ENCODE assay signal across 1 cellular context in the genomic region with DNA sequence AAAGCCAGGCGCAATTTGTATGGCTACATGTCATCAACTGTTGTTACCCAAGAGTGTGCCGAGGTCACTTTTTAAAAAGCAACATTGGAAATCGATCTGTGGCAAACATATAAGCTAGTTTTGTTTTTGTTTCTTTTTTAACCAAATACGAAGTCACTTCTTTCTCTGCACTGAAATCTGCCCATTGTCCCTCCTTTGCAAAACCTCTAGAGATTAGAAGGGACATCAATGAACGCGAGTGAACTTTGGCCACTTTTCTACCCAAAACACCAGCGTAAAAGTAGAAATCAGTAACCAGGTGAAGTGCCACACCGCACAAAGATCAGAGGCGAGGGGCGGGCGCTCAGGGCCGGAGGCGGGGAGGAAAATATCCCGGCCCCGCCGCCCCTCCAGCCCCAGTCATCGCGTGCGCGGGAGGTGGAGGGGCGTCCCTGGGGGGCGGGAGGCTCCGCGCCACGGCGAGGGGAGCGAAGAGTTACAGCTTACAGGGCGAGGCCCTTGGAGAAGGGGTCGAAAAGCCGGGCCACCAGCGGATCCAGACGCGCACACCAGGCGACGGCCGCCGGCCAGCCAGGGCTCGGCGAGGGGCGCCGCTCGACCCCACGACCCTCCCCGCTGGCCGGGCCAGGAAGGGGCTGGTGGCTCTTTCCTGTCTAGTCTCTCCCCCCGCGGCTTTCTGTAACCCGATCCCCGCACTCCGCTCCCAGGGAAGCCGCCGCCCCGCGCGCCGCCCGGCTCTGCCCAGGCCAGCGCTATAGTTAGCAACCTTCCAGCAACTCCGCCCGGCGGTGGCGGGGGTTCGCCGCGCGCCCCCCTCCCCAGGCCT.
TF ChIP-seq lines count a peak whose summit lies in the region.

No MANE protein-coding gene starts in this region.

TF ChIP-seq in HepG2, 621 proteins besides CTCF, POLR2A, EP300 and RAD21 (continued from another document and continues in another):
- TF ChIP-seq, protein P1, sequence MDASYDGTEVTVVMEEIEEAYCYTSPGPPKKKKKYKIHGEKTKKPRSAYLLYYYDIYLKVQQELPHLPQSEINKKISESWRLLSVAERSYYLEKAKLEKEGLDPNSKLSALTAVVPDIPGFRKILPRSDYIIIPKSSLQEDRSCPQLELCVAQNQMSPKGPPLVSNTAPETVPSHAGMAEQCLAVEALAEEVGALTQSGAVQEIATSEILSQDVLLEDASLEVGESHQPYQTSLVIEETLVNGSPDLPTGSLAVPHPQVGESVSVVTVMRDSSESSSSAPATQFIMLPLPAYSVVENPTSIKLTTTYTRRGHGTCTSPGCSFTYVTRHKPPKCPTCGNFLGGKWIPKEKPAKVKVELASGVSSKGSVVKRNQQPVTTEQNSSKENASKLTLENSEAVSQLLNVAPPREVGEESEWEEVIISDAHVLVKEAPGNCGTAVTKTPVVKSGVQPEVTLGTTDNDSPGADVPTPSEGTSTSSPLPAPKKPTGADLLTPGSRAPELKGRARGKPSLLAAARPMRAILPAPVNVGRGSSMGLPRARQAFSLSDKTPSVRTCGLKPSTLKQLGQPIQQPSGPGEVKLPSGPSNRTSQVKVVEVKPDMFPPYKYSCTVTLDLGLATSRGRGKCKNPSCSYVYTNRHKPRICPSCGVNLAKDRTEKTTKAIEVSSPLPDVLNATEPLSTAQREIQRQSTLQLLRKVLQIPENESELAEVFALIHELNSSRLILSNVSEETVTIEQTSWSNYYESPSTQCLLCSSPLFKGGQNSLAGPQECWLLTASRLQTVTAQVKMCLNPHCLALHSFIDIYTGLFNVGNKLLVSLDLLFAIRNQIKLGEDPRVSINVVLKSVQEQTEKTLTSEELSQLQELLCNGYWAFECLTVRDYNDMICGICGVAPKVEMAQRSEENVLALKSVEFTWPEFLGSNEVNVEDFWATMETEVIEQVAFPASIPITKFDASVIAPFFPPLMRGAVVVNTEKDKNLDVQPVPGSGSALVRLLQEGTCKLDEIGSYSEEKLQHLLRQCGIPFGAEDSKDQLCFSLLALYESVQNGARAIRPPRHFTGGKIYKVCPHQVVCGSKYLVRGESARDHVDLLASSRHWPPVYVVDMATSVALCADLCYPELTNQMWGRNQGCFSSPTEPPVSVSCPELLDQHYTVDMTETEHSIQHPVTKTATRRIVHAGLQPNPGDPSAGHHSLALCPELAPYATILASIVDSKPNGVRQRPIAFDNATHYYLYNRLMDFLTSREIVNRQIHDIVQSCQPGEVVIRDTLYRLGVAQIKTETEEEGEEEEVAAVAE (CRISPR knock-in tag; IDR thresholded peaks at IDR 0.05; ENCODE audit: borderline replicate concordance): no peak
- TF ChIP-seq, protein P2, sequence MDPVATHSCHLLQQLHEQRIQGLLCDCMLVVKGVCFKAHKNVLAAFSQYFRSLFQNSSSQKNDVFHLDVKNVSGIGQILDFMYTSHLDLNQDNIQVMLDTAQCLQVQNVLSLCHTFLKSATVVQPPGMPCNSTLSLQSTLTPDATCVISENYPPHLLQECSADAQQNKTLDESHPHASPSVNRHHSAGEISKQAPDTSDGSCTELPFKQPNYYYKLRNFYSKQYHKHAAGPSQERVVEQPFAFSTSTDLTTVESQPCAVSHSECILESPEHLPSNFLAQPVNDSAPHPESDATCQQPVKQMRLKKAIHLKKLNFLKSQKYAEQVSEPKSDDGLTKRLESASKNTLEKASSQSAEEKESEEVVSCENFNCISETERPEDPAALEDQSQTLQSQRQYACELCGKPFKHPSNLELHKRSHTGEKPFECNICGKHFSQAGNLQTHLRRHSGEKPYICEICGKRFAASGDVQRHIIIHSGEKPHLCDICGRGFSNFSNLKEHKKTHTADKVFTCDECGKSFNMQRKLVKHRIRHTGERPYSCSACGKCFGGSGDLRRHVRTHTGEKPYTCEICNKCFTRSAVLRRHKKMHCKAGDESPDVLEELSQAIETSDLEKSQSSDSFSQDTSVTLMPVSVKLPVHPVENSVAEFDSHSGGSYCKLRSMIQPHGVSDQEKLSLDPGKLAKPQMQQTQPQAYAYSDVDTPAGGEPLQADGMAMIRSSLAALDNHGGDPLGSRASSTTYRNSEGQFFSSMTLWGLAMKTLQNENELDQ (CRISPR knock-in tag; IDR thresholded peaks at IDR 0.05; ENCODE audit: borderline replicate concordance): no peak
- TF ChIP-seq NR2F6 (IDR thresholded peaks at IDR 0.05) (peak; percentile 73), NR2F6 (CRISPR knock-in tag; IDR thresholded peaks at IDR 0.05) (peak; percentile 80), TBL1XR1 (IDR thresholded peaks at IDR 0.05; ENCODE audit: borderline replicate concordance, low read length, partially characterized antibody) (peak; percentile 16), ZNF780A (CRISPR knock-in tag; IDR thresholded peaks at IDR 0.05) (peak; percentile 86), HOXD1 (CRISPR knock-in tag; IDR thresholded peaks at IDR 0.05) (peak; percentile 53; the same call in 1 of the 2 replicates), THYN1 (CRISPR knock-in tag; IDR thresholded peaks at IDR 0.05; ENCODE audit: borderline replicate concordance, low read depth) (0 out of 2 replicates have a peak, but pooled peaks have one; percentile 38), ZFY (CRISPR knock-in tag; IDR thresholded peaks at IDR 0.05) (peak; percentile 85), ZBTB38 (CRISPR knock-in tag; IDR thresholded peaks at IDR 0.05) (0 out of 2 replicates have a peak, but pooled peaks have one; percentile 44), ZNF564 (CRISPR knock-in tag; IDR thresholded peaks at IDR 0.05) (peak; percentile 91), ZNF777 (CRISPR knock-in tag; IDR thresholded peaks at IDR 0.05) (peak; percentile 75; the same call in 1 of the 2 replicates), POLR2G (IDR thresholded peaks at IDR 0.05; ENCODE audit: low read depth, low read length) (peak; percentile 93), ZNF337 (CRISPR knock-in tag; IDR thresholded peaks at IDR 0.05; ENCODE audit: borderline replicate concordance, low read depth) (peak; percentile 43; the same call in 1 of the 2 replicates), NPAS2 (CRISPR knock-in tag; IDR thresholded peaks at IDR 0.05; ENCODE audit: borderline replicate concordance) (no peak), ZNF724P (CRISPR knock-in tag; IDR thresholded peaks at IDR 0.05; ENCODE audit: borderline replicate concordance) (no peak; the same call in 1 of the 2 replicates), SKI (IDR thresholded peaks at IDR 0.05; ENCODE audit: partially characterized antibody) (peak; percentile 93), HOXA5 (CRISPR knock-in tag; IDR thresholded peaks at IDR 0.05) (peak; percentile 91), NCOR1 (IDR thresholded peaks at IDR 0.05; ENCODE audit: borderline replicate concordance, low read length) (peak; percentile 97)
- TF ChIP-seq, protein P3, sequence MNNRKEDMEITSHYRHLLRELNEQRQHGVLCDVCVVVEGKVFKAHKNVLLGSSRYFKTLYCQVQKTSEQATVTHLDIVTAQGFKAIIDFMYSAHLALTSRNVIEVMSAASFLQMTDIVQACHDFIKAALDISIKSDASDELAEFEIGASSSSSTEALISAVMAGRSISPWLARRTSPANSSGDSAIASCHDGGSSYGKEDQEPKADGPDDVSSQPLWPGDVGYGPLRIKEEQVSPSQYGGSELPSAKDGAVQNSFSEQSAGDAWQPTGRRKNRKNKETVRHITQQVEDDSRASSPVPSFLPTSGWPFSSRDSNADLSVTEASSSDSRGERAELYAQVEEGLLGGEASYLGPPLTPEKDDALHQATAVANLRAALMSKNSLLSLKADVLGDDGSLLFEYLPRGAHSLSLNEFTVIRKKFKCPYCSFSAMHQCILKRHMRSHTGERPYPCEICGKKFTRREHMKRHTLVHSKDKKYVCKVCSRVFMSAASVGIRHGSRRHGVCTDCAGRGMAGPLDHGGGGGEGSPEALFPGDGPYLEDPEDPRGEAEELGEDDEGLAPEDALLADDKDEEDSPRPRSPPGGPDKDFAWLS (CRISPR knock-in tag; IDR thresholded peaks at IDR 0.05; ENCODE audit: borderline replicate concordance): 0 out of 2 replicates have a peak, but pooled peaks have one; percentile 14
- TF ChIP-seq, protein P4, sequence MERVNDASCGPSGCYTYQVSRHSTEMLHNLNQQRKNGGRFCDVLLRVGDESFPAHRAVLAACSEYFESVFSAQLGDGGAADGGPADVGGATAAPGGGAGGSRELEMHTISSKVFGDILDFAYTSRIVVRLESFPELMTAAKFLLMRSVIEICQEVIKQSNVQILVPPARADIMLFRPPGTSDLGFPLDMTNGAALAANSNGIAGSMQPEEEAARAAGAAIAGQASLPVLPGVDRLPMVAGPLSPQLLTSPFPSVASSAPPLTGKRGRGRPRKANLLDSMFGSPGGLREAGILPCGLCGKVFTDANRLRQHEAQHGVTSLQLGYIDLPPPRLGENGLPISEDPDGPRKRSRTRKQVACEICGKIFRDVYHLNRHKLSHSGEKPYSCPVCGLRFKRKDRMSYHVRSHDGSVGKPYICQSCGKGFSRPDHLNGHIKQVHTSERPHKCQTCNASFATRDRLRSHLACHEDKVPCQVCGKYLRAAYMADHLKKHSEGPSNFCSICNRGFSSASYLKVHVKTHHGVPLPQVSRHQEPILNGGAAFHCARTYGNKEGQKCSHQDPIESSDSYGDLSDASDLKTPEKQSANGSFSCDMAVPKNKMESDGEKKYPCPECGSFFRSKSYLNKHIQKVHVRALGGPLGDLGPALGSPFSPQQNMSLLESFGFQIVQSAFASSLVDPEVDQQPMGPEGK (CRISPR knock-in tag; IDR thresholded peaks at IDR 0.05): peak; percentile 100
- TF ChIP-seq, protein P5, sequence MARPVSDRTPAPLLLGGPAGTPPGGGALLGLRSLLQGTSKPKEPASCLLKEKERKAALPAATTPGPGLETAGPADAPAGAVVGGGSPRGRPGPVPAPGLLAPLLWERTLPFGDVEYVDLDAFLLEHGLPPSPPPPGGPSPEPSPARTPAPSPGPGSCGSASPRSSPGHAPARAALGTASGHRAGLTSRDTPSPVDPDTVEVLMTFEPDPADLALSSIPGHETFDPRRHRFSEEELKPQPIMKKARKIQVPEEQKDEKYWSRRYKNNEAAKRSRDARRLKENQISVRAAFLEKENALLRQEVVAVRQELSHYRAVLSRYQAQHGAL (CRISPR knock-in tag; IDR thresholded peaks at IDR 0.05; ENCODE audit: not compliant biosample characterization): peak; percentile 43
- TF ChIP-seq, protein P6, sequence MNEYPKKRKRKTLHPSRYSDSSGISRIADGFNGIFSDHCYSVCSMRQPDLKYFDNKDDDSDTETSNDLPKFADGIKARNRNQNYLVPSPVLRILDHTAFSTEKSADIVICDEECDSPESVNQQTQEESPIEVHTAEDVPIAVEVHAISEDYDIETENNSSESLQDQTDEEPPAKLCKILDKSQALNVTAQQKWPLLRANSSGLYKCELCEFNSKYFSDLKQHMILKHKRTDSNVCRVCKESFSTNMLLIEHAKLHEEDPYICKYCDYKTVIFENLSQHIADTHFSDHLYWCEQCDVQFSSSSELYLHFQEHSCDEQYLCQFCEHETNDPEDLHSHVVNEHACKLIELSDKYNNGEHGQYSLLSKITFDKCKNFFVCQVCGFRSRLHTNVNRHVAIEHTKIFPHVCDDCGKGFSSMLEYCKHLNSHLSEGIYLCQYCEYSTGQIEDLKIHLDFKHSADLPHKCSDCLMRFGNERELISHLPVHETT (CRISPR knock-in tag; conservative IDR thresholded peaks at IDR 0.05): peak; percentile 9; the same call in 1 of the 2 replicates
- TF ChIP-seq, protein P7, sequence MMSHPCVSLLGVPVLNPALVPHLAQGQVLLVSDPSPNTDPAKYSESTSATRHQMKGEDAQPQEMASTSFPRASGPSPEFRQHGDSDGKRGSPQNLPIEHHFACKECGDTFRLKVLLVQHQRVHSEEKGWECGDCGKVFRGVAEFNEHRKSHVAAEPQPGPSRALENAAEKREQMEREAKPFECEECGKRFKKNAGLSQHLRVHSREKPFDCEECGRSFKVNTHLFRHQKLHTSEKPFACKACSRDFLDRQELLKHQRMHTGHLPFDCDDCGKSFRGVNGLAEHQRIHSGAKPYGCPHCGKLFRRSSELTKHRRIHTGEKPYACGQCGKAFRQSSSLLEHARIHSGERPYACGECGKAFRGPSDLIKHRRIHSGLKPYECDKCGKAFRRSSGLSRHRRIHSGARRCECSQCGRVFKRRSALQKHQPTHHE (CRISPR knock-in tag; IDR thresholded peaks at IDR 0.05; ENCODE audit: borderline replicate concordance): peak; percentile 54; the same call in 1 of the 2 replicates
- TF ChIP-seq, protein P8, sequence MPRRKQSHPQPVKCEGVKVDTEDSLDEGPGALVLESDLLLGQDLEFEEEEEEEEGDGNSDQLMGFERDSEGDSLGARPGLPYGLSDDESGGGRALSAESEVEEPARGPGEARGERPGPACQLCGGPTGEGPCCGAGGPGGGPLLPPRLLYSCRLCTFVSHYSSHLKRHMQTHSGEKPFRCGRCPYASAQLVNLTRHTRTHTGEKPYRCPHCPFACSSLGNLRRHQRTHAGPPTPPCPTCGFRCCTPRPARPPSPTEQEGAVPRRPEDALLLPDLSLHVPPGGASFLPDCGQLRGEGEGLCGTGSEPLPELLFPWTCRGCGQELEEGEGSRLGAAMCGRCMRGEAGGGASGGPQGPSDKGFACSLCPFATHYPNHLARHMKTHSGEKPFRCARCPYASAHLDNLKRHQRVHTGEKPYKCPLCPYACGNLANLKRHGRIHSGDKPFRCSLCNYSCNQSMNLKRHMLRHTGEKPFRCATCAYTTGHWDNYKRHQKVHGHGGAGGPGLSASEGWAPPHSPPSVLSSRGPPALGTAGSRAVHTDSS (CRISPR knock-in tag; conservative IDR thresholded peaks at IDR 0.05): no peak
- TF ChIP-seq, protein P9, sequence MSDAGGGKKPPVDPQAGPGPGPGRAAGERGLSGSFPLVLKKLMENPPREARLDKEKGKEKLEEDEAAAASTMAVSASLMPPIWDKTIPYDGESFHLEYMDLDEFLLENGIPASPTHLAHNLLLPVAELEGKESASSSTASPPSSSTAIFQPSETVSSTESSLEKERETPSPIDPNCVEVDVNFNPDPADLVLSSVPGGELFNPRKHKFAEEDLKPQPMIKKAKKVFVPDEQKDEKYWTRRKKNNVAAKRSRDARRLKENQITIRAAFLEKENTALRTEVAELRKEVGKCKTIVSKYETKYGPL (CRISPR knock-in tag; IDR thresholded peaks at IDR 0.05): peak; percentile 67
- TF ChIP-seq, protein P10, sequence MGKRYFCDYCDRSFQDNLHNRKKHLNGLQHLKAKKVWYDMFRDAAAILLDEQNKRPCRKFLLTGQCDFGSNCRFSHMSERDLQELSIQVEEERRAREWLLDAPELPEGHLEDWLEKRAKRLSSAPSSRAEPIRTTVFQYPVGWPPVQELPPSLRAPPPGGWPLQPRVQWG (CRISPR knock-in tag; IDR thresholded peaks at IDR 0.05; ENCODE audit: borderline replicate concordance, low read depth): no peak
- TF ChIP-seq, protein P11, sequence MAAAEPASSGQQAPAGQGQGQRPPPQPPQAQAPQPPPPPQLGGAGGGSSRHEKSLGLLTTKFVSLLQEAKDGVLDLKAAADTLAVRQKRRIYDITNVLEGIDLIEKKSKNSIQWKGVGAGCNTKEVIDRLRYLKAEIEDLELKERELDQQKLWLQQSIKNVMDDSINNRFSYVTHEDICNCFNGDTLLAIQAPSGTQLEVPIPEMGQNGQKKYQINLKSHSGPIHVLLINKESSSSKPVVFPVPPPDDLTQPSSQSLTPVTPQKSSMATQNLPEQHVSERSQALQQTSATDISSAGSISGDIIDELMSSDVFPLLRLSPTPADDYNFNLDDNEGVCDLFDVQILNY (CRISPR knock-in tag; conservative IDR thresholded peaks at IDR 0.05): peak; percentile 54; the same call in 1 of the 2 replicates
